ENCODE assay signal across 26 cellular contexts in genomic region chr12:88361493-88361892, GRCh38.
DNase-seq lines count a peak whose midpoint lies in the region; ATAC-seq and TF ChIP-seq lines count a peak whose summit lies in the region.
"Had no signal": no experiment of that assay in that cellular context is flagged by ENCODE, and none has a peak within 500 bp of the region (broad histone marks: within the 10 kb centered on the region; RNA-seq: fewer than 3 reads in every experiment).

No MANE protein-coding gene starts in this region.

- in situ Hi-C loops in brain microvascular endothelial cell (cut with HindIII; ENCODE audit: low pct_ligation_motif_present, low sequenced_read_pairs) = no loop called here

- peaks cover 6% of the 10 kb centered on the region; the same call in 1 of the 2 replicates for H3K9me3 Mint-ChIP-seq in HFFc6

- no peak overlapping the region; the same call in 1 of the 2 replicates for H3K27ac Mint-ChIP-seq in HFFc6
- H3K27ac Mint-ChIP-seq: activated CD8-positive, alpha-beta memory T cell treated with anti-CD3 and anti-CD28 coated beads, Interleukin-2, amount 10 ng/mL, durations not matched to agents 7 days and 5 days; effector memory CD8-positive, alpha-beta T cell; natural killer cell; WTC11 had no signal

- H3K79me2 ChIP-seq in ACC112 (ENCODE audit: control insufficient read depth, insufficient read depth, low read length, unreplicated experiment) = no peaks in the 10 kb centered on the region

- 0 out of 2 replicates have a peak, but pooled peaks cover 2% of the 10 kb centered on the region for H3K27me3 Mint-ChIP-seq in HFFc6 (ENCODE audit: insufficient read depth)
- H3K27me3 Mint-ChIP-seq: effector memory CD8-positive, alpha-beta T cell had no signal

- H3K4me3 ChIP-seq in ACC112 (ENCODE audit: low read depth, low read length) (no peak overlapping the region), brain microvascular endothelial cell (ENCODE audit: low read depth, low read length) (no peak overlapping the region)
- H3K4me3 ChIP-seq: adrenal gland, cardiac muscle cell, skin epidermis, tibial nerve had no signal

- peak overlapping the region; percentile 53 for H3K27ac ChIP-seq in ACC112 (ENCODE audit: low read depth, low read length)
- no peak overlapping the region for H3K27ac ChIP-seq in brain microvascular endothelial cell
- H3K27ac ChIP-seq: adrenal gland, cardiac muscle cell, KMS-11, skin epidermis, tibial nerve had no signal

- intact Hi-C loops in Right ventricle myocardium superior (cut with DNase I) = no loop called here

- H3K4me1 Mint-ChIP-seq in HFFc6 (ENCODE audit: low read depth) = peaks cover 30% of the 10 kb centered on the region
- H3K4me1 Mint-ChIP-seq: activated CD8-positive, alpha-beta memory T cell treated with anti-CD3 and anti-CD28 coated beads, Interleukin-2, amount 10 ng/mL, durations not matched to agents 7 days and 5 days; natural killer cell had no signal

- no peak for ATAC-seq in Right ventricle myocardium superior (ENCODE audit: poor library complexity)
- ATAC-seq: activated CD8-positive, alpha-beta memory T cell treated with anti-CD3 and anti-CD28 coated beads, Interleukin-2, amount 10 ng/mL, durations not matched to agents 7 days and 5 days; effector memory CD8-positive, alpha-beta T cell; natural killer cell; WTC11 had no signal

- H3K4me1 ChIP-seq in ACC112 (ENCODE audit: control insufficient read depth, insufficient read depth, low read length, unreplicated experiment) = peaks cover 31% of the 10 kb centered on the region

- no peaks in the 10 kb centered on the region for H3K27me3 ChIP-seq in ACC112 (ENCODE audit: insufficient read depth, low read length)
- no peaks in the 10 kb centered on the region for H3K27me3 ChIP-seq in brain microvascular endothelial cell (replicated peaks)
- H3K27me3 ChIP-seq: adrenal gland, cardiac muscle cell, tibial nerve had no signal

- H3K36me3 Mint-ChIP-seq in HFFc6 (ENCODE audit: low read depth) = peaks cover 14% of the 10 kb centered on the region; the same call in 1 of the 2 replicates
- H3K36me3 Mint-ChIP-seq: activated CD8-positive, alpha-beta memory T cell treated with anti-CD3 and anti-CD28 coated beads, Interleukin-2, amount 10 ng/mL, durations not matched to agents 7 days and 5 days; natural killer cell; WTC11 had no signal

- H2AFZ ChIP-seq in ACC112 (ENCODE audit: low read length, unreplicated experiment) = no peak overlapping the region

- H3K4me3 Mint-ChIP-seq in HFFc6 = no peak overlapping the region
- H3K4me3 Mint-ChIP-seq: activated CD8-positive, alpha-beta memory T cell treated with anti-CD3 and anti-CD28 coated beads, Interleukin-2, amount 10 ng/mL, durations not matched to agents 7 days and 5 days; effector memory CD8-positive, alpha-beta T cell; natural killer cell; WTC11 had no signal

- TF ChIP-seq CTCF in HFFc6 (IDR thresholded peaks at IDR 0.05) (no peak), brain microvascular endothelial cell (IDR thresholded peaks at IDR 0.05; ENCODE audit: low read depth, low read length, missing control alignments) (no peak)

- DNase-seq in HFFc6 (peak; percentile 11), brain microvascular endothelial cell (peak; percentile 26), glomerular visceral epithelial cell (ENCODE audit: extremely low spot score) (peak; percentile 5), Right ventricle myocardium superior (no peak), NOMO-1 treated with dmso at 0.1 percent for 144 hours (lab: John Stamatoyannopoulos, UW; ENCODE audit: unreplicated experiment) (no peak), AG20443 (ENCODE audit: low spot score) (no peak), RKO (ENCODE audit: low spot score) (no peak)
- DNase-seq: activated CD4-positive, alpha-beta T cell treated with anti-CD3 and anti-CD28 coated beads, Interleukin-2, amount 50 U/mL, for 1 hour; activated CD8-positive, alpha-beta memory T cell treated with anti-CD3 and anti-CD28 coated beads, Interleukin-2, amount 10 ng/mL, durations not matched to agents 7 days and 5 days; activated naive CD4-positive, alpha-beta T cell; activated T-cell treated with anti-CD3 and anti-CD28 coated beads, Interleukin-2, amount 50 U/mL, for 48 hours; adrenal gland; cortex of kidney; effector memory CD8-positive, alpha-beta T cell; GF-D8; natural killer cell; NCI-H1694 treated with DMSO at 0.1 percent for 48 hours; NCI-H510A; SHP77 treated with DMSO at 0.1 percent for 48 hours; stimulated activated CD8-positive, alpha-beta memory T cell treated with anti-CD3 and anti-CD28 coated beads, Interleukin-4, amount 100 ng/mL, for 48 hours had no signal

- H3K36me3 ChIP-seq in ACC112 (ENCODE audit: insufficient read depth, low read length) (0 out of 2 replicates have a peak, but pooled peaks cover 3% of the 10 kb centered on the region), brain microvascular endothelial cell (replicated peaks) (no peaks in the 10 kb centered on the region)
- H3K36me3 ChIP-seq: adrenal gland, cardiac muscle cell, tibial nerve had no signal

Comparison
In these comparisons a context has a peak if more than half of its experiments do, and no peak if none do; other contexts are left out.
1. DNase-seq: peak in HFFc6 (single experiment), brain microvascular endothelial cell (single experiment) and glomerular visceral epithelial cell (single experiment); none in Right ventricle myocardium superior (single experiment), NOMO-1 treated with dmso at 0.1 percent for 144 hours (single experiment), AG20443 (single experiment) and RKO (single experiment).